21 cellular contexts compared by ENCODE assay signal in the genomic region with DNA sequence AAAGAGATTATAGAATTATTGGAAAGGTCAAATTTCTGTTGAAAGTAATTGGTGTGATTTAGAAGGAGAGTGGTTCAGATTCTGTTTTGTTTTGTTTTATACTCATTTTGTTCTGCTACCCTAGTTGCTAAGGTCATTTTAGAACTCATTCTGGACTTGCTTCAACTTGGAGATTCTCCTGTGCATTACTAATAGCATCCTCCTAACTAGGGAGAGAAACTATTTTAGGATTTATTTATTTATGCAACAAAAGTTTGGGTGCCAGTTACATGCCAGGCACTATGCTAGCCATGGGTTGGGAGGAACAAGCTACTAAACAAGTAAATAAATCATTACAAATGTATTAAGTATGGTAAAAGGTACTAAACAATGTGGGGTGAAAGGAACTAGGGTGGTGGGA.
DNase-seq lines count a peak whose midpoint lies in the region; ATAC-seq and TF ChIP-seq lines count a peak whose summit lies in the region.
"Had no signal": no experiment of that assay in that cellular context is flagged by ENCODE, and none has a peak within 500 bp of the region (broad histone marks: within the 10 kb centered on the region; RNA-seq: fewer than 3 reads in every experiment).

No MANE protein-coding gene starts in this region.

- no peak for TF ChIP-seq CTCF in cardiac muscle cell (IDR thresholded peaks at IDR 0.05; ENCODE audit: low read depth, low read length)
- no peak for TF ChIP-seq CTCF in hepatocyte (IDR thresholded peaks at IDR 0.05; ENCODE audit: poor library complexity)

- no peak overlapping the region for H2AFZ ChIP-seq in hepatocyte

- ATAC-seq in right cardiac atrium = no peak
- no peak for ATAC-seq in activated CD4-positive, alpha-beta T cell treated with anti-CD3 and anti-CD28 coated beads for 36 hours
- ATAC-seq in HG03095 (IDR thresholded peaks at IDR 0.05; ENCODE audit: unreplicated experiment) = no peak
- ATAC-seq: GM12878 had no signal

- H3K9me2 ChIP-seq in hepatocyte (replicated peaks; ENCODE audit: insufficient read depth) = no peaks in the 10 kb centered on the region

- H3K27ac ChIP-seq in cardiac muscle cell = peak overlapping the region; percentile 88
- H3K27ac ChIP-seq in right cardiac atrium (ENCODE audit: low read length) = no peak overlapping the region
- peak overlapping the region; percentile 31 for H3K27ac ChIP-seq in hepatocyte
- H3K27ac ChIP-seq: 22Rv1, C4-2B, SJCRH30 had no signal

- H3K36me3 ChIP-seq in cardiac muscle cell (no peaks in the 10 kb centered on the region), MG63 (peaks cover 24% of the 10 kb centered on the region), hepatocyte (replicated peaks; ENCODE audit: insufficient read depth, low read depth) (no peaks in the 10 kb centered on the region)
- H3K36me3 ChIP-seq: SJCRH30 had no signal

- DNase-seq in cardiac muscle cell (ENCODE audit: low read depth in 1 of 2, low spot score in 1 of 2) = no peak
- no peak for DNase-seq in right cardiac atrium
- peak; percentile 15 for DNase-seq in MG63
- no peak for DNase-seq in hepatocyte (ENCODE audit: low spot score)
- DNase-seq in activated CD4-positive, alpha-beta T cell treated with anti-CD3 and anti-CD28 coated beads for 36 hours = no peak
- DNase-seq in GDM1 (lab: John Stamatoyannopoulos, UW) = no peak
- DNase-seq in GM19238 (ENCODE audit: insufficient read length, low spot score) = no peak
- DNase-seq: ACHN, GOT3, HCEC 1CT, NCI-H1694, NCI-H2081 treated with DMSO at 0.1 percent for 48 hours, NCI-H2171 treated with DMSO at 0.1 percent for 48 hours, NCI-H526, OCI-M1, SJCRH30 had no signal

- H3K9me3 ChIP-seq in cardiac muscle cell (ENCODE audit: low read depth) (no peaks in the 10 kb centered on the region), right cardiac atrium (ENCODE audit: control insufficient read depth, low read length) (no peaks in the 10 kb centered on the region), MG63 (peaks cover 9% of the 10 kb centered on the region), hepatocyte (ENCODE audit: low read depth) (no peaks in the 10 kb centered on the region)
- H3K9me3 ChIP-seq: SJCRH30 had no signal

- H4K20me1 ChIP-seq in hepatocyte (ENCODE audit: insufficient read depth, poor library complexity, severe bottlenecking) = no peaks in the 10 kb centered on the region

- H3K4me2 ChIP-seq in hepatocyte = no peak overlapping the region

- no peaks in the 10 kb centered on the region for H3K36me3 Mint-ChIP-seq in activated CD4-positive, alpha-beta T cell treated with anti-CD3 and anti-CD28 coated beads for 36 hours (ENCODE audit: low read depth)
- H3K36me3 Mint-ChIP-seq: IgD-negative memory B cell had no signal

- H3K27me3 ChIP-seq in cardiac muscle cell = no peaks in the 10 kb centered on the region
- H3K27me3 ChIP-seq in right cardiac atrium (ENCODE audit: control insufficient read depth, insufficient read depth) = no peaks in the 10 kb centered on the region
- no peaks in the 10 kb centered on the region for H3K27me3 ChIP-seq in MG63
- H3K27me3 ChIP-seq in hepatocyte = no peaks in the 10 kb centered on the region
- H3K27me3 ChIP-seq: SJCRH30 had no signal

- intact Hi-C loops in right cardiac atrium (cut with DNase I) = no loop called here
- intact Hi-C loops in activated CD4-positive, alpha-beta T cell treated with anti-CD3 and anti-CD28 coated beads for 36 hours (cut with DNase I, micrococcal nuclease) = no loop called here

- H3K4me1 Mint-ChIP-seq in activated CD4-positive, alpha-beta T cell treated with anti-CD3 and anti-CD28 coated beads for 36 hours = no peaks in the 10 kb centered on the region
- H3K4me1 Mint-ChIP-seq: IgD-negative memory B cell had no signal

- POLR2A ChIA-PET in activated CD4-positive, alpha-beta T cell treated with anti-CD3 and anti-CD28 coated beads for 36 hours (lab: Charles Lee) = no interaction called here

- H3K4me3 ChIP-seq in cardiac muscle cell (no peak overlapping the region), right cardiac atrium (ENCODE audit: low read length) (no peak overlapping the region), MG63 (no peak overlapping the region), hepatocyte (no peak overlapping the region)
- H3K4me3 ChIP-seq: GM12878, SJCRH30 had no signal

- H3K4me3 Mint-ChIP-seq in activated CD4-positive, alpha-beta T cell treated with anti-CD3 and anti-CD28 coated beads for 36 hours = no peak overlapping the region
- H3K4me3 Mint-ChIP-seq: IgD-negative memory B cell had no signal

- no peak overlapping the region for H3K27ac Mint-ChIP-seq in activated CD4-positive, alpha-beta T cell treated with anti-CD3 and anti-CD28 coated beads for 36 hours
- H3K27ac Mint-ChIP-seq: IgD-negative memory B cell had no signal

- H3K9me3 Mint-ChIP-seq in activated CD4-positive, alpha-beta T cell treated with anti-CD3 and anti-CD28 coated beads for 36 hours (ENCODE audit: low read depth) = no peaks in the 10 kb centered on the region

- H3K4me1 ChIP-seq in cardiac muscle cell (ENCODE audit: low read depth) (peaks cover 50% of the 10 kb centered on the region), right cardiac atrium (ENCODE audit: control insufficient read depth, insufficient read depth, low read length) (peaks cover 2% of the 10 kb centered on the region), hepatocyte (ENCODE audit: insufficient read depth) (peaks cover 56% of the 10 kb centered on the region)

- peaks cover 66% of the 10 kb centered on the region for H3K79me2 ChIP-seq in hepatocyte

- H3K27me3 Mint-ChIP-seq in activated CD4-positive, alpha-beta T cell treated with anti-CD3 and anti-CD28 coated beads for 36 hours = peaks cover 20% of the 10 kb centered on the region

- CTCF ChIA-PET in activated CD4-positive, alpha-beta T cell treated with anti-CD3 and anti-CD28 coated beads for 36 hours (lab: Charles Lee) = interaction anchor here (0.6 to 1.1 kb wide), 2 partner anchors 8 to 365 kb away, joined by 3 read pairs; no protein-coding TSS in a partner anchor
